Comparison of ENCODE assay signal across 2 cellular contexts in genomic region chr11:9693801-9694553, GRCh38.
TF ChIP-seq lines count a peak whose summit lies in the region.

No MANE protein-coding gene starts in this region.

TF ChIP-seq in GM12878, 131 proteins besides CTCF, POLR2A, EP300 and RAD21:
- TF ChIP-seq ZBTB40 (IDR thresholded peaks at IDR 0.05; ENCODE audit: borderline replicate concordance) (no peak), CBX5 (IDR thresholded peaks at IDR 0.05; ENCODE audit: low read depth) (no peak)
TF ChIP-seq in GM12878: peak in this region for 0.

TF ChIP-seq in SK-N-SH treated with all-trans-retinoic acid at 6 μM for 48 hours, 23 proteins besides CTCF, POLR2A, EP300 and RAD21:
- TF ChIP-seq TCF4 (CRISPR knock-in tag; IDR thresholded peaks at IDR 0.05; ENCODE audit: borderline replicate concordance) (no peak), ZC3H10 (CRISPR knock-in tag; IDR thresholded peaks at IDR 0.05) (no peak)
TF ChIP-seq in SK-N-SH treated with all-trans-retinoic acid at 6 μM for 48 hours: peak in this region for 0.
